In genomic region chr11:66274219-66274618, GRCh38 we compare ENCODE assay signal across 22 cellular contexts. TPM values are rescaled to one million over a fixed set of nuclear protein-coding genes. Genes with fewer than 3 reads are reported as not detected.
"Had no signal": no experiment of that assay in that cellular context is flagged by ENCODE, and none has a peak within 500 bp of the region (broad histone marks: within the 10 kb centered on the region; RNA-seq: fewer than 3 reads in every experiment).

No MANE protein-coding gene starts in this region.

- H3K9ac ChIP-seq: parathyroid adenoma had no signal

- H3K27ac ChIP-seq: colonic mucosa, hepatocyte, parathyroid adenoma, prostate gland, sigmoid colon, skin epidermis, stomach, thoracic aorta, transverse colon had no signal

- H3K9me3 ChIP-seq: colonic mucosa, prostate gland, sigmoid colon, stomach, thoracic aorta, transverse colon had no signal

- H3K9me3 Mint-ChIP-seq: endodermal cell; naive thymus-derived CD4-positive, alpha-beta T cell had no signal

- H3K27ac Mint-ChIP-seq: endodermal cell had no signal

- H3K27me3 ChIP-seq: colonic mucosa, hepatocyte, sigmoid colon, transverse colon had no signal

- H3K4me1 ChIP-seq: colonic mucosa had no signal

- ATAC-seq: naive thymus-derived CD4-positive, alpha-beta T cell had no signal

- H3K4me3 Mint-ChIP-seq: endodermal cell had no signal

- H3K4me3 ChIP-seq: colonic mucosa, hepatocyte, prostate gland, sigmoid colon, skin epidermis, stomach, thoracic aorta, transverse colon had no signal

- H3K79me2 ChIP-seq: parathyroid adenoma had no signal

- DNase-seq: colonic mucosa; dermis blood vessel endothelial cell; endodermal cell; foreskin melanocyte; head of caudate nucleus; kidney glomerular epithelial cell; naive thymus-derived CD4-positive, alpha-beta T cell; sigmoid colon; stimulated activated CD4-positive, alpha-beta T cell treated with anti-CD3 and anti-CD28 coated beads, Interleukin-2, amount 100 ng/mL, for 24 hours; stimulated activated CD4-positive, alpha-beta T cell treated with anti-CD3 and anti-CD28 coated beads, Interleukin-4, amount 100 ng/mL, for 4 hours; stimulated activated naive CD4-positive, alpha-beta T cell; stomach; transverse colon had no signal

- H3K4me2 ChIP-seq: hepatocyte had no signal

RNA-seq across cellular contexts. Expression of gene CNIH2, which starts 3.8 kb away (rescaled TPM):
- total RNA-seq: dermis blood vessel endothelial cell, liver, omental fat pad, stomach, thoracic aorta had no signal
- polyA plus RNA-seq: naive thymus-derived CD4-positive, alpha-beta T cell had no signal

RNA-seq across cellular contexts. Expression of gene TMEM151A, which starts 17.5 kb away (rescaled TPM):
- total RNA-seq: dermis blood vessel endothelial cell, lung microvascular endothelial cell, ureter had no signal
- polyA plus RNA-seq: naive thymus-derived CD4-positive, alpha-beta T cell had no signal
